Comparison of ENCODE assay signal across 8 cellular contexts in genomic region chr15:64093627-64094417, GRCh38. TPM values are rescaled to one million over a fixed set of nuclear protein-coding genes. Genes with fewer than 3 reads are reported as not detected.
A peak's percentile ranks its signal among the peaks of the same experiment; 100 is the strongest.
DNase-seq lines count a peak whose midpoint lies in the region; ATAC-seq and TF ChIP-seq lines count a peak whose summit lies in the region.

A gene with protein sequence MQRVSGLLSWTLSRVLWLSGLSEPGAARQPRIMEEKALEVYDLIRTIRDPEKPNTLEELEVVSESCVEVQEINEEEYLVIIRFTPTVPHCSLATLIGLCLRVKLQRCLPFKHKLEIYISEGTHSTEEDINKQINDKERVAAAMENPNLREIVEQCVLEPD (minus strand): TSS chr15:64093838. CDS start chr15:64093768, 70 bp downstream.

- H3K27ac Mint-ChIP-seq in CD4-positive, CD25-positive, alpha-beta regulatory T cell: peak within 1 kb of the TSS; percentile 99 to 100 (median 100)
- H3K27ac Mint-ChIP-seq in activated CD4-positive, alpha-beta memory T cell treated with anti-CD3 and anti-CD28 coated beads for 36 hours: peak within 1 kb of the TSS; percentile 97

- peak within 1 kb of the TSS; percentile 92 to 100 (median 98) for H3K4me3 Mint-ChIP-seq in CD4-positive, CD25-positive, alpha-beta regulatory T cell
- H3K4me3 Mint-ChIP-seq in activated CD4-positive, alpha-beta memory T cell treated with anti-CD3 and anti-CD28 coated beads for 36 hours: peak within 1 kb of the TSS; percentile 99

- intact Hi-C loops in activated CD4-positive, alpha-beta memory T cell treated with anti-CD3 and anti-CD28 coated beads for 36 hours (cut with micrococcal nuclease): loop anchor here (1.0 to 10.0 kb wide), 10 partner anchors 17 to 909 kb away; partner anchors contain the start of genes HERC1, PCLAF, RAB8B and TRIP4
- intact Hi-C loops in right lobe of liver (cut with DNase I): loop anchor here (10.0 kb wide), 1 partner anchor 61 kb away; the partner anchor contains the start of gene SNX22 (in 2 of the 2)

- CTCF ChIA-PET in activated CD4-positive, alpha-beta memory T cell treated with anti-CD3 and anti-CD28 coated beads for 36 hours (lab: Charles Lee): interaction anchor here (0.7 to 1.8 kb wide), 7 partner anchors 18 to 342 kb away, joined by 3 to 15 read pairs (median 4); no protein-coding TSS in a partner anchor

- H3K9me3 Mint-ChIP-seq in CD4-positive, CD25-positive, alpha-beta regulatory T cell: no peaks in the 10 kb centered on the region
- no peaks in the 10 kb centered on the region for H3K9me3 Mint-ChIP-seq in activated CD4-positive, alpha-beta memory T cell treated with anti-CD3 and anti-CD28 coated beads for 36 hours

- peak within 1 kb of the TSS; percentile 100 for H3K4me3 ChIP-seq in CD4-positive, CD25-positive, alpha-beta regulatory T cell (ENCODE audit: low read depth, low read length)
- H3K4me3 ChIP-seq in duodenal mucosa (ENCODE audit: low read depth in 1 of 2, low read length in 2 of 2) (peak within 1 kb of the TSS; percentile 78 to 88), right lobe of liver (peak within 1 kb of the TSS; percentile 71 to 92 (median 84))

- POLR2A ChIA-PET in activated CD4-positive, alpha-beta memory T cell treated with anti-CD3 and anti-CD28 coated beads for 36 hours (lab: Charles Lee): interaction anchor here (0.7 to 2.7 kb wide), 10 partner anchors 17 to 590 kb away, joined by 3 to 8 read pairs (median 4); partner anchors contain the start of genes HERC1 and PPIB

- peaks cover 10% of the 10 kb centered on the region for H3K36me3 ChIP-seq in CD4-positive, CD25-positive, alpha-beta regulatory T cell (ENCODE audit: control insufficient read depth, insufficient read depth, low read length)
- H3K36me3 ChIP-seq in duodenal mucosa (ENCODE audit: control insufficient read depth in 1 of 2, insufficient read depth in 2 of 2, low read length in 2 of 2) (peaks cover 0 to 9% of the 10 kb centered on the region in 2 donors), right lobe of liver (peaks cover 0 to under 1% (median 0%) of the 10 kb centered on the region in 4 donors)

- peak; percentile 67 for TF ChIP-seq POLR2A in right lobe of liver (IDR thresholded peaks at IDR 0.05)

- peak; percentile 90 to 99 (median 90) for DNase-seq in CD4-positive, CD25-positive, alpha-beta regulatory T cell
- DNase-seq in NCI-H82 treated with DMSO at 0.1 percent for 48 hours (lab: John Stamatoyannopoulos, UW; ENCODE audit: unreplicated experiment): peak; percentile 98
- DNase-seq in activated CD4-positive, alpha-beta memory T cell treated with anti-CD3 and anti-CD28 coated beads for 36 hours: peak; percentile 98
- DNase-seq in right lobe of liver: peak; percentile 93 to 98 (median 97)
- DNase-seq in stimulated activated CD4-positive, alpha-beta T cell treated with anti-CD3 and anti-CD28 coated beads, Interleukin-4, amount 100 ng/mL, for 4 hours: peak; percentile 82 to 93

- TF ChIP-seq CTCF in right lobe of liver (IDR thresholded peaks at IDR 0.05): no peak

- H3K36me3 Mint-ChIP-seq in CD4-positive, CD25-positive, alpha-beta regulatory T cell: peaks cover 3% of the 10 kb centered on the region
- peaks cover 6% of the 10 kb centered on the region for H3K36me3 Mint-ChIP-seq in activated CD4-positive, alpha-beta memory T cell treated with anti-CD3 and anti-CD28 coated beads for 36 hours

- H3K9ac ChIP-seq in duodenal mucosa (ENCODE audit: low read depth in 1 of 2, low read length in 2 of 2): peak within 1 kb of the TSS; percentile 78 to 80

- H3K27me3 Mint-ChIP-seq in CD4-positive, CD25-positive, alpha-beta regulatory T cell: peaks cover 5% of the 10 kb centered on the region
- no peaks in the 10 kb centered on the region for H3K27me3 Mint-ChIP-seq in activated CD4-positive, alpha-beta memory T cell treated with anti-CD3 and anti-CD28 coated beads for 36 hours

- no peaks in the 10 kb centered on the region for H3K27me3 ChIP-seq in CD4-positive, CD25-positive, alpha-beta regulatory T cell (ENCODE audit: control insufficient read depth, insufficient read depth, low read length)
- H3K27me3 ChIP-seq in duodenal mucosa (ENCODE audit: control insufficient read depth in 1 of 2, insufficient read depth in 2 of 2, low read length in 2 of 2) (no peaks in the 10 kb centered on the region), right lobe of liver (no peaks in the 10 kb centered on the region)

- peak within 1 kb of the TSS; percentile 90 for H3K27ac ChIP-seq in CD4-positive, CD25-positive, alpha-beta regulatory T cell (ENCODE audit: insufficient read depth, low read length, poor library complexity, severe bottlenecking)
- H3K27ac ChIP-seq in duodenal mucosa (ENCODE audit: low read depth, low read length): peak within 1 kb of the TSS; percentile 84
- H3K27ac ChIP-seq in right lobe of liver: peak within 1 kb of the TSS; percentile 89 to 93 (median 90)

- H3K4me1 Mint-ChIP-seq in CD4-positive, CD25-positive, alpha-beta regulatory T cell: peaks cover 39 to 82% (median 63%) of the 10 kb centered on the region in 4 donors
- H3K4me1 Mint-ChIP-seq in activated CD4-positive, alpha-beta memory T cell treated with anti-CD3 and anti-CD28 coated beads for 36 hours (ENCODE audit: low read depth): peaks cover 62% of the 10 kb centered on the region

- WGBS in right lobe of liver (ENCODE audit: insufficient coverage, low coverage, low lambda C conversion rate, missing lambda C conversion rate): 0% methylated on average over 29 of the region's 41 CpGs

- peak; percentile 77 to 78 for ATAC-seq in CD4-positive, CD25-positive, alpha-beta regulatory T cell (ENCODE audit: low read depth in 2 of 2)
- peak; percentile 64 for ATAC-seq in GM19438 (IDR thresholded peaks at IDR 0.05; ENCODE audit: low read depth, unreplicated experiment)
- peak; percentile 53 for ATAC-seq in HG03575 (IDR thresholded peaks at IDR 0.05; ENCODE audit: extremely low read depth, insufficient number of reproducible peaks, low FRiP score, unreplicated experiment)
- peak; percentile 73 to 86 (median 78) for ATAC-seq in right lobe of liver

- H3K4me1 ChIP-seq in CD4-positive, CD25-positive, alpha-beta regulatory T cell (ENCODE audit: control insufficient read depth, insufficient read depth, low read length, poor library complexity, severe bottlenecking): peaks cover 62% of the 10 kb centered on the region
- H3K4me1 ChIP-seq in duodenal mucosa (ENCODE audit: control insufficient read depth in 1 of 2, insufficient read depth in 2 of 2, low read length in 2 of 2): peaks cover 32 to 59% of the 10 kb centered on the region in 2 donors
- H3K4me1 ChIP-seq in right lobe of liver: peaks cover 0 to 65% (median 14%) of the 10 kb centered on the region in 4 donors

- H3K9me3 ChIP-seq in CD4-positive, CD25-positive, alpha-beta regulatory T cell (ENCODE audit: control insufficient read depth in 2 of 2, low read length in 2 of 2): no peaks in the 10 kb centered on the region
- H3K9me3 ChIP-seq in duodenal mucosa (ENCODE audit: control insufficient read depth in 1 of 2, low read length in 2 of 2) (no peaks in the 10 kb centered on the region), right lobe of liver (no peaks in the 10 kb centered on the region)

RNA-seq across cellular contexts. Expression of the gene that starts here (rescaled TPM):
- 25.8 TPM for total RNA-seq in CD4-positive, CD25-positive, alpha-beta regulatory T cell
- polyA plus RNA-seq in CD4-positive, CD25-positive, alpha-beta regulatory T cell: 100 to 1,000 TPM in 3 of 4 donors, 10 to 100 TPM in 1; 87.3 to 124 (median 106) TPM
- total RNA-seq in activated CD4-positive, alpha-beta memory T cell treated with anti-CD3 and anti-CD28 coated beads for 36 hours: 10 to 100 TPM; 95.4 to 97.4 TPM
- total RNA-seq in right lobe of liver: 100 to 1,000 TPM in 4 of 6 experiments, 10 to 100 TPM in 2; 84.2 to 186 (median 126) TPM

Comparison
In these comparisons a context has a peak if more than half of its experiments do, and no peak if none do; other contexts are left out.
1. Peak in every context shown above with its lines: DNase-seq, ATAC-seq, H3K4me3 ChIP-seq and H3K27ac ChIP-seq.